In genomic region chr16:48352648-48353347, GRCh38 we compare ENCODE assay signal across 1 cellular context.
TF ChIP-seq lines count a peak whose summit lies in the region.

No MANE protein-coding gene starts in this region.

TF ChIP-seq in HepG2, 621 proteins besides CTCF, POLR2A, EP300 and RAD21:
- no peak for TF ChIP-seq DZIP1 (CRISPR knock-in tag; IDR thresholded peaks at IDR 0.05)
- no peak for TF ChIP-seq NFIB (CRISPR knock-in tag; IDR thresholded peaks at IDR 0.05; ENCODE audit: borderline replicate concordance)
- TF ChIP-seq ZFX (CRISPR knock-in tag; IDR thresholded peaks at IDR 0.05; ENCODE audit: low read depth) = no peak
- no peak for TF ChIP-seq SETDB1 (CRISPR knock-in tag; IDR thresholded peaks at IDR 0.05; ENCODE audit: borderline replicate concordance)
- TF ChIP-seq RBM22 (optimal IDR thresholded peaks at IDR 0.05; ENCODE audit: low read length) = peak; percentile 95
- no peak for TF ChIP-seq CC2D1A (CRISPR knock-in tag; IDR thresholded peaks at IDR 0.05)
- TF ChIP-seq ZNF33B (CRISPR knock-in tag; IDR thresholded peaks at IDR 0.05) = no peak
- peak; percentile 31; the same call in 1 of the 2 replicates for TF ChIP-seq CEBPB (IDR thresholded peaks at IDR 0.05; ENCODE audit: borderline replicate concordance, low read depth, low read length)
- TF ChIP-seq ZNF784 (CRISPR knock-in tag; IDR thresholded peaks at IDR 0.05; ENCODE audit: borderline replicate concordance) = no peak
- peak; percentile 35; the same call in 1 of the 2 replicates for TF ChIP-seq POLR2G (IDR thresholded peaks at IDR 0.05; ENCODE audit: low read depth, low read length)
- TF ChIP-seq PAWR (CRISPR knock-in tag; IDR thresholded peaks at IDR 0.05; ENCODE audit: borderline replicate concordance) = no peak
- no peak for TF ChIP-seq SCMH1 (CRISPR knock-in tag; IDR thresholded peaks at IDR 0.05; ENCODE audit: borderline replicate concordance)
- TF ChIP-seq RFXAP (CRISPR knock-in tag; IDR thresholded peaks at IDR 0.05; ENCODE audit: borderline replicate concordance) = no peak
- TF ChIP-seq MTA3 (CRISPR knock-in tag; IDR thresholded peaks at IDR 0.05) = no peak
- TF ChIP-seq ARNTL (CRISPR knock-in tag; IDR thresholded peaks at IDR 0.05) = no peak
- no peak for TF ChIP-seq ZFP36L1 (CRISPR knock-in tag; IDR thresholded peaks at IDR 0.05)
- 0 out of 2 replicates have a peak, but pooled peaks have one; percentile 18 for TF ChIP-seq POLR2AphosphoS5 (IDR thresholded peaks at IDR 0.05; ENCODE audit: low read depth, low read length)
- no peak for TF ChIP-seq ZNF644 (CRISPR knock-in tag; IDR thresholded peaks at IDR 0.05; ENCODE audit: low read depth)
- TF ChIP-seq RNF2 (conservative IDR thresholded peaks at IDR 0.05; ENCODE audit: low read depth) = no peak
- no peak for TF ChIP-seq CBX2 (IDR thresholded peaks at IDR 0.05; ENCODE audit: low read depth, low read length)
- TF ChIP-seq CBX2 (CRISPR knock-in tag; IDR thresholded peaks at IDR 0.05; ENCODE audit: low read depth) = no peak
- no peak for TF ChIP-seq MTF1 (CRISPR knock-in tag; IDR thresholded peaks at IDR 0.05)
- no peak for TF ChIP-seq ZSCAN25 (CRISPR knock-in tag; IDR thresholded peaks at IDR 0.05)
- TF ChIP-seq ZNF616 (CRISPR knock-in tag; IDR thresholded peaks at IDR 0.05; ENCODE audit: low read depth) = no peak
- TF ChIP-seq ZBTB44 (CRISPR knock-in tag; IDR thresholded peaks at IDR 0.05) = no peak
- no peak for TF ChIP-seq SIN3A (IDR thresholded peaks at IDR 0.05; ENCODE audit: borderline replicate concordance, low read depth, low read length)
